8 cellular contexts compared by ENCODE assay signal in genomic region chr2:26172866-26173595, GRCh38. TPM values are rescaled to one million over a fixed set of nuclear protein-coding genes. Genes with fewer than 3 reads are reported as not detected.
DNase-seq lines count a peak whose midpoint lies in the region; TF ChIP-seq lines count a peak whose summit lies in the region.

Gene GAREM2, plus strand, starts transcription at chr2:26173088. Its CDS starts 133 bp downstream, at chr2:26173221.

- H3K9me3 ChIP-seq in HEK293 (ENCODE audit: control insufficient read depth, insufficient read depth, low read depth, low read length) (no peaks in the 10 kb centered on the region), mammary epithelial cell (replicated peaks; ENCODE audit: insufficient read depth, low read length) (no peaks in the 10 kb centered on the region), mesenchymal stem cell (ENCODE audit: control insufficient read depth, low read length) (no peaks in the 10 kb centered on the region)

- CTCF ChIA-PET in HEK293 (lab: Yijun Ruan, JAX): no interaction called here
- CTCF ChIA-PET in mammary epithelial cell (lab: Charles Lee; ENCODE audit: low non-redundant PET): interaction anchor here (0.6 kb wide), 1 partner anchor 222 kb away, joined by 5 read pairs; no protein-coding TSS in a partner anchor

- DNase-seq in AG09309 (ENCODE audit: low read depth) (no peak), mammary epithelial cell (no peak), mesenchymal stem cell (no peak), DMS153 (lab: John Stamatoyannopoulos, UW) (no peak), KG1 (lab: John Stamatoyannopoulos, UW) (no peak), caudate nucleus (lab: John Stamatoyannopoulos, UW) (no peak), cerebellar cortex (ENCODE audit: low spot score) (no peak)

- peaks cover 0 to 18% of the 10 kb centered on the region in 2 experiments; a peak in 2 of 3 replicates for H3K36me3 ChIP-seq in HEK293 (ENCODE audit: control insufficient read depth in 2 of 2, insufficient read depth in 1 of 2, low read length in 2 of 2)
- H3K36me3 ChIP-seq in mammary epithelial cell (ENCODE audit: insufficient read depth, low read length): no peaks in the 10 kb centered on the region
- H3K36me3 ChIP-seq in mesenchymal stem cell (ENCODE audit: control insufficient read depth in 1 of 2, insufficient read depth in 2 of 2, low read depth in 1 of 2, low read length in 2 of 2): peaks cover 0 to 2% of the 10 kb centered on the region in 2 experiments

- H3K79me1 ChIP-seq in mesenchymal stem cell (replicated peaks; ENCODE audit: low read length, poor library complexity, severe bottlenecking): no peaks in the 10 kb centered on the region

- H3K27ac ChIP-seq in HEK293 (ENCODE audit: extremely low read depth, low read depth, low read length) (peak within 1 kb of the TSS; percentile 75; the same call in 1 of the 2 replicates), mammary epithelial cell (ENCODE audit: insufficient read depth, low read depth, low read length) (no peak within 1 kb of the TSS), mesenchymal stem cell (ENCODE audit: low read length, poor library complexity, severe bottlenecking) (no peak within 1 kb of the TSS), caudate nucleus (ENCODE audit: low read depth, low read length) (no peak within 1 kb of the TSS)

- no peak for TF ChIP-seq CTCF in AG09309 (IDR thresholded peaks at IDR 0.05; ENCODE audit: control insufficient read depth, insufficient read depth, low read depth, low read length, missing control alignments)
- no peak for TF ChIP-seq CTCF in HEK293 (tag by site-specific recombination; IDR thresholded peaks at IDR 0.05)
- TF ChIP-seq CTCF in mammary epithelial cell (conservative IDR thresholded peaks at IDR 0.05 in 1 of 2, IDR thresholded peaks at IDR 0.05 in 1 of 2; ENCODE audit: extremely low read depth in 1 of 2, insufficient read depth in 1 of 2, low read depth in 1 of 2, low read length in 2 of 2): no peak

- H3K4me2 ChIP-seq in mammary epithelial cell (ENCODE audit: insufficient read depth, low read depth, low read length): peak within 1 kb of the TSS; percentile 84
- peak within 1 kb of the TSS; percentile 90 for H3K4me2 ChIP-seq in mesenchymal stem cell (ENCODE audit: low read length, poor library complexity, severe bottlenecking)

- no peak within 1 kb of the TSS for H3K4ac ChIP-seq in mesenchymal stem cell (ENCODE audit: low read depth in 1 of 2, low read length in 2 of 2)

- H3K4me3 ChIP-seq in AG09309 (ENCODE audit: control insufficient read depth, low read depth, low read length) (peak within 1 kb of the TSS; percentile 29), HEK293 (ENCODE audit: low read depth, low read length) (peak within 1 kb of the TSS; percentile 68), mammary epithelial cell (replicated peaks in 1 of 3; ENCODE audit: insufficient read depth in 1 of 3, low read depth in 2 of 3, low read length in 3 of 3) (peak within 1 kb of the TSS; percentile 21 to 42 (median 38)), mesenchymal stem cell (ENCODE audit: insufficient read depth in 1 of 2, low read depth in 1 of 2, low read length in 2 of 2) (peak within 1 kb of the TSS; percentile 18 to 27)

- intact Hi-C loops in mammary epithelial cell (cut with micrococcal nuclease): no loop called here

- dilution Hi-C loops in mammary epithelial cell (cut with HindIII; ENCODE audit: low sequenced_read_pairs): no loop called here

- H3K14ac ChIP-seq in mesenchymal stem cell (ENCODE audit: low read length in 2 of 2): no peak within 1 kb of the TSS

- WGBS in mammary epithelial cell (ENCODE audit: low coverage, missing lambda C conversion rate): no CpG with 5 or more reads among the region's 91 CpGs
- under 1% methylated on average over 49 of the region's 91 CpGs for WGBS in mesenchymal stem cell

- peaks cover 6% of the 10 kb centered on the region for H3K27me3 ChIP-seq in mammary epithelial cell (ENCODE audit: insufficient read depth, low read length)
- peaks cover 39 to 48% of the 10 kb centered on the region in 2 experiments for H3K27me3 ChIP-seq in mesenchymal stem cell (ENCODE audit: control insufficient read depth in 1 of 2, insufficient read depth in 1 of 2, low read length in 2 of 2)

- no peak within 1 kb of the TSS for H4K91ac ChIP-seq in mesenchymal stem cell (ENCODE audit: low read length)

- BruUV-seq in mammary epithelial cell (replicated peaks; lab: Mats Ljungman, UMichigan): no TSS peak

- H2BK120ac ChIP-seq in mesenchymal stem cell (ENCODE audit: low read depth, low read length): no peak within 1 kb of the TSS

- H3K9ac ChIP-seq in mammary epithelial cell (ENCODE audit: insufficient read depth, low read length) (no peak within 1 kb of the TSS), mesenchymal stem cell (ENCODE audit: low read length) (no peak within 1 kb of the TSS)

- H3K18ac ChIP-seq in mesenchymal stem cell (ENCODE audit: low read depth in 1 of 2, low read length in 2 of 2): no peak within 1 kb of the TSS

- H4K20me1 ChIP-seq in mammary epithelial cell (ENCODE audit: insufficient read depth, low read length): no peaks in the 10 kb centered on the region

- POLR2A ChIA-PET in HEK293 (lab: Yijun Ruan, JAX): no interaction called here

- H2AK5ac ChIP-seq in mesenchymal stem cell (ENCODE audit: low read length, severe bottlenecking): no peak within 1 kb of the TSS

- no peaks in the 10 kb centered on the region for H3K79me2 ChIP-seq in mammary epithelial cell (ENCODE audit: insufficient read depth, low read length)

- no peak within 1 kb of the TSS for H2BK5ac ChIP-seq in mesenchymal stem cell (ENCODE audit: low read depth, low read length, poor library complexity, severe bottlenecking)

- H3K4me1 ChIP-seq in HEK293 (ENCODE audit: control insufficient read depth, insufficient read depth, low read length) (no peaks in the 10 kb centered on the region; the same call in 1 of the 2 replicates), mammary epithelial cell (ENCODE audit: insufficient read depth, low read length) (no peaks in the 10 kb centered on the region), mesenchymal stem cell (ENCODE audit: control insufficient read depth, insufficient read depth, low read depth, low read length) (peaks cover 15% of the 10 kb centered on the region)

- H4K8ac ChIP-seq in mesenchymal stem cell (ENCODE audit: low read length): no peak within 1 kb of the TSS

- peak within 1 kb of the TSS; percentile 78 for H2BK15ac ChIP-seq in mesenchymal stem cell (ENCODE audit: low read depth, poor library complexity, severe bottlenecking)

- H3K23ac ChIP-seq in mesenchymal stem cell (ENCODE audit: low read length in 2 of 2): peak within 1 kb of the TSS in 1 of 2 experiments; percentile 32

- peak within 1 kb of the TSS; percentile 74 for H2AFZ ChIP-seq in mammary epithelial cell (ENCODE audit: low read depth, low read length)
- H2AFZ ChIP-seq in mesenchymal stem cell (ENCODE audit: low read depth, low read length): no peak within 1 kb of the TSS

- in situ Hi-C loops in mammary epithelial cell (cut with MboI; ENCODE audit: low sequenced_read_pairs in 2 of 2): no loop called here

- H2BK12ac ChIP-seq in mesenchymal stem cell (ENCODE audit: low read length in 2 of 2): peak within 1 kb of the TSS in 1 of 2 experiments; percentile 47

TF ChIP-seq in HEK293, 187 proteins besides CTCF, POLR2A, EP300 and RAD21 (continues in another document):
- 0 out of 2 replicates have a peak, but pooled peaks have one; percentile 15 for TF ChIP-seq GLIS1 (tag by site-specific recombination; IDR thresholded peaks at IDR 0.05)
- peak; percentile 35 for TF ChIP-seq ZIC2 (tag by site-specific recombination; IDR thresholded peaks at IDR 0.05)
- peak; percentile 95 for TF ChIP-seq ZFP69B (tag by site-specific recombination; IDR thresholded peaks at IDR 0.05)
- TF ChIP-seq EGR2 (tag by site-specific recombination; IDR thresholded peaks at IDR 0.05; ENCODE audit: low read depth): peak; percentile 21; the same call in 1 of the 2 replicates
- no peak for TF ChIP-seq ZSCAN4 (tag by site-specific recombination; IDR thresholded peaks at IDR 0.05)
- TF ChIP-seq ZNF157 (tag by site-specific recombination; IDR thresholded peaks at IDR 0.05): no peak
- no peak for TF ChIP-seq REST (tag by site-specific recombination; IDR thresholded peaks at IDR 0.05)
- TF ChIP-seq GLIS2 (tag by site-specific recombination; IDR thresholded peaks at IDR 0.05): peak; percentile 47; the same call in 1 of the 2 replicates

RNA-seq across cellular contexts. Expression of gene GAREM2, which starts in this region (rescaled TPM):
- total RNA-seq in mammary epithelial cell: under 1 TPM; 0.16 to 0.67 TPM
- polyA plus RNA-seq in mammary epithelial cell: 0.19 TPM
- polyA minus RNA-seq in mammary epithelial cell: 0.41 TPM
- 6.6 TPM for polyA plus RNA-seq in mesenchymal stem cell (2013, experiment 1 of 2)
- 9.1 TPM for polyA plus RNA-seq in mesenchymal stem cell (2013, experiment 2 of 2)
